ENCODE assay signal across 6 cellular contexts in the genomic region with DNA sequence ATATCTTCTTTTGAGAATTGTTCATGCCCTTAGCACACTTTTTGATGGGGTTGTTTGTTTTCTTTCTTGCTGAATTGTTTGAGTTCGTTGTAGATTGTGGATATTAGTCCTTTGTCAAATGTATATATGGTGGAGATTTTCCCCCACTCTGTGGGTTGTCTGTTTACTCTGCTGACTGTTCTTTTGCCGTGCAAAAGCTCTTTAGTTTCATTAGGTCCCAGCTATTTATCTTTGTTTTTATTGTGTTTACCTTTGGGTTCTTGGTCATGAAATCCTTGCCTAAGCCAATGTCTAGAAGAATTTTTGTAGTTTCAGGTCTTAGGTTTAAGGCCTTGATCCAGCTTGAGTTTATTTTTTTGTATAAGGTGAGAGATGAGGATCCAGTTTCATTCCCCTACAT.
"Had no signal": no experiment of that assay in that cellular context is flagged by ENCODE, and none has a peak within 500 bp of the region (broad histone marks: within the 10 kb centered on the region; RNA-seq: fewer than 3 reads in every experiment).

No MANE protein-coding gene starts in this region.

- H2AFZ ChIP-seq: GM23248 had no signal

- ATAC-seq: HCT116, K562 had no signal

- H3K4me3 ChIP-seq: GM23248, HAP-1, K562 had no signal

- DNase-seq: GM23248, H7, IMR-90 had no signal

- H3K36me3 ChIP-seq: HAP-1 had no signal

- H3K27ac ChIP-seq: GM23248 had no signal

- H3K9ac ChIP-seq: GM23248 had no signal
